In the genomic region with DNA sequence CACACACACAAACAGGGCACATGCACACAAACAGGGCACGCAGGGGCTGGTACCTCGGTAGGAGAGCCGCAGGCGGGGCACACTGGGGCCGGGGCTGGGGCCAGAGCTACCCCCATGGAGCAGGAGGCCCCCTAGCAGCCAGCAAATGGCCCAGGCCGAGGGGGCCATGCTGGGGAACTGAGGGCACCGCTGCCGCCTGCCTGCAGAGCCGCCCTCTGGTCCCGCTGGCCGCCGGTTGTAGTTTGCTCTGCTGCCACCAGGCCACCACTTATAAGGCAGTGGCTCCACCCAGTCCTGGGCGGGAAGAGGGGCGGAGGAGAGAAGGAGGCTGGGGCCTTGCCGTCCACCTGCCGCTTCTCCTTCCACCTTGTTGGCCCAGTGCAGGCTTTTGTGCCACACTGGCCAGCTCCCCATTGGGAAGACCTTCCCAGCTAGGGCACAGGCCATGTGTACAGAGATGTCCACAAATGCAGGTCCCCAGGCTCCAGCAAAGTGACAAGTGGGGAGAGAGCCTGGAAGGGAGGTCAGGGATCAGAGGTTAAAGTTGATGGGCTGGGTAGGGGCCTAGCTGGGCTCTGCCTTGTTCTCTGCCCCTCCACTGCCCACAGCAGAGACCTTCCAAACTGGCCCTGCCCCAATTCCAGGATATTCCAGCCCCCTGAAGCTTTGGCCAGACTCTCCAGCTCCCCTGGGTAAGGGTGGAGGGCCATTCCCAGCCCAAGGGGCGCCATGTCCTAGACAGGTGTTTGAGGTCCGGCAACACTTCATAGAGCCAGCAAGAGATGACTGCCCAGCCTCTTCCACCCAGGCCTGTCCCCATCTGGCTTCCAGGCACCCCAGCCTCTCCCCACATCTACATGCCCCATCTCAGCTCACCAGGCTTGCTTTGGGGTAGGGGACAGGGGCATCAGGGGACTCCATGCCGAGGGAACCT, we compare ENCODE assay signal across 8 cellular contexts. TPM values are rescaled to one million over a fixed set of nuclear protein-coding genes. Genes with fewer than 3 reads are reported as not detected.
DNase-seq lines count a peak whose midpoint lies in the region; ATAC-seq lines count a peak whose summit lies in the region.

A gene (minus strand): TSS at position 244 of the 934 bp plus-strand sequence. CDS start 76 bp downstream, at position 168.

- intact Hi-C loops in activated T-helper 2 cell treated with anti-CD3 and anti-CD28 coated beads, Interferon-gamma antibody, Interleukin-2, Interleukin-4, amounts not matched to agents 10 μg/mL and 5 μg/mL and 100 μg/mL, durations not matched to agents 14 hours and 24 hours and 36 hours (cut with micrococcal nuclease) = loop anchor here (1.0 to 5.0 kb wide), 2 partner anchors 17 to 223 kb away; no protein-coding TSS in a partner anchor

- H3K27ac Mint-ChIP-seq in activated T-helper 2 cell treated with anti-CD3 and anti-CD28 coated beads, Interferon-gamma antibody, Interleukin-2, Interleukin-4, amounts not matched to agents 10 μg/mL and 5 μg/mL and 100 μg/mL, durations not matched to agents 14 hours and 24 hours and 36 hours = no peak within 1 kb of the TSS

- no peaks in the 10 kb centered on the region for H3K27me3 Mint-ChIP-seq in activated T-helper 2 cell treated with anti-CD3 and anti-CD28 coated beads, Interferon-gamma antibody, Interleukin-2, Interleukin-4, amounts not matched to agents 10 μg/mL and 5 μg/mL and 100 μg/mL, durations not matched to agents 14 hours and 24 hours and 36 hours (ENCODE audit: low read depth)

- no peak within 1 kb of the TSS for H3K9ac ChIP-seq in rectal smooth muscle tissue (ENCODE audit: low read length)

- no peaks in the 10 kb centered on the region for H3K36me3 Mint-ChIP-seq in activated T-helper 2 cell treated with anti-CD3 and anti-CD28 coated beads, Interferon-gamma antibody, Interleukin-2, Interleukin-4, amounts not matched to agents 10 μg/mL and 5 μg/mL and 100 μg/mL, durations not matched to agents 14 hours and 24 hours and 36 hours (ENCODE audit: low read depth)

- H3K36me3 ChIP-seq in rectal smooth muscle tissue (ENCODE audit: control insufficient read depth, insufficient read depth, low read length) = no peaks in the 10 kb centered on the region

- ATAC-seq in HG03442 (IDR thresholded peaks at IDR 0.05; ENCODE audit: unreplicated experiment) = peak; percentile 71

- no peak within 1 kb of the TSS for H3K27ac ChIP-seq in rectal smooth muscle tissue (ENCODE audit: low read depth, low read length)

- H3K4me3 ChIP-seq in rectal smooth muscle tissue (ENCODE audit: low read length) = peak within 1 kb of the TSS; percentile 7

- H3K27me3 ChIP-seq in rectal smooth muscle tissue (ENCODE audit: control insufficient read depth, insufficient read depth, low read length) = no peaks in the 10 kb centered on the region

- no peak within 1 kb of the TSS for H3K4me3 Mint-ChIP-seq in activated T-helper 2 cell treated with anti-CD3 and anti-CD28 coated beads, Interferon-gamma antibody, Interleukin-2, Interleukin-4, amounts not matched to agents 10 μg/mL and 5 μg/mL and 100 μg/mL, durations not matched to agents 14 hours and 24 hours and 36 hours (ENCODE audit: low read depth)

- peaks cover 12% of the 10 kb centered on the region for H3K4me1 Mint-ChIP-seq in activated T-helper 2 cell treated with anti-CD3 and anti-CD28 coated beads, Interferon-gamma antibody, Interleukin-2, Interleukin-4, amounts not matched to agents 10 μg/mL and 5 μg/mL and 100 μg/mL, durations not matched to agents 14 hours and 24 hours and 36 hours (ENCODE audit: low read depth)

- no peaks in the 10 kb centered on the region for H3K4me1 ChIP-seq in rectal smooth muscle tissue (ENCODE audit: control insufficient read depth, insufficient read depth, low read length)

- H3K9me3 Mint-ChIP-seq in activated T-helper 2 cell treated with anti-CD3 and anti-CD28 coated beads, Interferon-gamma antibody, Interleukin-2, Interleukin-4, amounts not matched to agents 10 μg/mL and 5 μg/mL and 100 μg/mL, durations not matched to agents 14 hours and 24 hours and 36 hours = no peaks in the 10 kb centered on the region

- DNase-seq in AML-193 (lab: John Stamatoyannopoulos, UW) (peak; percentile 79 to 82), GM19238 (ENCODE audit: insufficient read length, low spot score) (peak; percentile 76), RPMI7951 (ENCODE audit: low read depth) (peak; percentile 58), germinal center (ENCODE audit: low spot score) (peak; percentile 77), COR-L47 (lab: John Stamatoyannopoulos, UW) (no peak)
- peak; percentile 77 for DNase-seq in activated T-helper 2 cell treated with anti-CD3 and anti-CD28 coated beads, Interferon-gamma antibody, Interleukin-2, Interleukin-4, amounts not matched to agents 10 μg/mL and 5 μg/mL and 100 μg/mL, durations not matched to agents 14 hours and 24 hours and 36 hours (ENCODE audit: low spot score)

RNA-seq across cellular contexts. Expression of the gene that starts here (rescaled TPM):
- total RNA-seq in RPMI7951 (2014; rRNA removed; shearing (Covaris generic)) = 0.10 and 0.12 TPM in 2 replicates
- total RNA-seq in activated T-helper 2 cell treated with anti-CD3 and anti-CD28 coated beads, Interferon-gamma antibody, Interleukin-2, Interleukin-4, amounts not matched to agents 10 μg/mL and 5 μg/mL and 100 μg/mL, durations not matched to agents 14 hours and 24 hours and 36 hours = 0.30 and 0.32 TPM in 2 replicates

Comparison
In these comparisons a context has a peak if more than half of its experiments do, and no peak if none do; other contexts are left out.
1. Peak in DNase-seq in RPMI7951; RNA of the gene not detected or under 1 TPM.
2. Peak in DNase-seq in activated T-helper 2 cell treated with anti-CD3 and anti-CD28 coated beads, Interferon-gamma antibody, Interleukin-2, Interleukin-4, amounts not matched to agents 10 μg/mL and 5 μg/mL and 100 μg/mL, durations not matched to agents 14 hours and 24 hours and 36 hours; RNA of the gene not detected or under 1 TPM.